ENCODE assay signal across 8 cellular contexts in genomic region chr18:77063256-77063655, GRCh38.
A peak's percentile ranks its signal among the peaks of the same experiment; 100 is the strongest.
DNase-seq lines count a peak whose midpoint lies in the region; ATAC-seq and TF ChIP-seq lines count a peak whose summit lies in the region.

No MANE protein-coding gene starts in this region.

- H3K9ac ChIP-seq in KMS-11: no peak overlapping the region; the same call in 1 of the 2 replicates

- peak overlapping the region; percentile 19 to 24 for H3K4me3 ChIP-seq in CD4-positive, alpha-beta memory T cell (ENCODE audit: low read length in 2 of 2)
- no peak overlapping the region for H3K4me3 ChIP-seq in KMS-11 (IDR thresholded peaks at IDR 0.05; ENCODE audit: insufficient read depth, low read depth, low read length)
- no peak overlapping the region for H3K4me3 ChIP-seq in fibroblast of mammary gland (ENCODE audit: control insufficient read depth, low read depth, low read length)

- peak overlapping the region; percentile 77 for H3K27ac ChIP-seq in CD4-positive, alpha-beta memory T cell (ENCODE audit: low read depth, low read length)
- peak overlapping the region; percentile 98 for H3K27ac ChIP-seq in KMS-11

- H3K27me3 ChIP-seq in CD4-positive, alpha-beta memory T cell (ENCODE audit: insufficient read depth, low read length): no peaks in the 10 kb centered on the region
- H3K27me3 ChIP-seq in KMS-11 (ENCODE audit: insufficient read depth, low read depth): no peaks in the 10 kb centered on the region

- peaks cover 10% of the 10 kb centered on the region for H3K36me3 ChIP-seq in CD4-positive, alpha-beta memory T cell (ENCODE audit: insufficient read depth, low read length)
- H3K36me3 ChIP-seq in KMS-11 (ENCODE audit: insufficient read depth): no peaks in the 10 kb centered on the region

- H3K27ac Mint-ChIP-seq in CD4-positive, alpha-beta memory T cell: peak overlapping the region; percentile 97 to 100 (median 99)
- H3K27ac Mint-ChIP-seq in activated CD4-positive, alpha-beta memory T cell treated with anti-CD3 and anti-CD28 coated beads for 36 hours: peak overlapping the region; percentile 100
- peak overlapping the region; percentile 99 for H3K27ac Mint-ChIP-seq in stimulated activated memory B cell treated with anti-CD40 and anti-IgM and Interleukin-4, amounts not matched to agents 10 μg/mL and 1 μg/mL and 100 μg/mL, for 72 hours
- H3K27ac Mint-ChIP-seq in HFFc6: no peak overlapping the region

- POLR2A ChIA-PET in CD4-positive, alpha-beta memory T cell (lab: Charles Lee; ENCODE audit: partially characterized antibody): interaction anchor here (0.7 to 15.4 kb wide), 20 partner anchors 9 to 1853 kb away, joined by 3 to 160 read pairs (median 6); partner anchors contain the start of genes MBP and TSHZ1
- POLR2A ChIA-PET in activated CD4-positive, alpha-beta memory T cell treated with anti-CD3 and anti-CD28 coated beads for 36 hours (lab: Charles Lee): interaction anchor here (0.8 to 2.5 kb wide), 9 partner anchors 9 to 69 kb away, joined by 3 to 28 read pairs (median 7); partner anchors contain the start of gene MBP

- TF ChIP-seq CTCF in KMS-11 (conservative IDR thresholded peaks at IDR 0.05; ENCODE audit: low read depth, low read length) (no peak), fibroblast of mammary gland (conservative IDR thresholded peaks at IDR 0.05; ENCODE audit: control insufficient read depth, insufficient read depth, low read depth, low read length) (no peak), HFFc6 (IDR thresholded peaks at IDR 0.05) (no peak)

- no peaks in the 10 kb centered on the region for H3K79me2 ChIP-seq in KMS-11 (ENCODE audit: insufficient read depth, low read depth)

- DNase-seq in CD4-positive, alpha-beta memory T cell: peak; percentile 74 to 89 (median 80)
- peak; percentile 94 for DNase-seq in activated CD4-positive, alpha-beta memory T cell treated with anti-CD3 and anti-CD28 coated beads for 36 hours
- peak; percentile 74 for DNase-seq in fibroblast of mammary gland (ENCODE audit: low read depth)
- DNase-seq in HFFc6: no peak
- DNase-seq in occipital lobe (lab: John Stamatoyannopoulos, UW): no peak

- no peaks in the 10 kb centered on the region for H4K20me1 ChIP-seq in KMS-11 (ENCODE audit: insufficient read depth)

- intact Hi-C loops in CD4-positive, alpha-beta memory T cell (cut with micrococcal nuclease): loop anchor here (1.0 to 10.0 kb wide), 3 partner anchors 8 to 238 kb away; partner anchors contain the start of gene ZNF236
- intact Hi-C loops in activated CD4-positive, alpha-beta memory T cell treated with anti-CD3 and anti-CD28 coated beads for 36 hours (cut with micrococcal nuclease): loop anchor here (2.0 to 10.0 kb wide), 5 partner anchors 62 to 688 kb away; no protein-coding TSS in a partner anchor

- peak overlapping the region; percentile 60 to 92 (median 81) for H3K4me3 Mint-ChIP-seq in CD4-positive, alpha-beta memory T cell
- peak overlapping the region; percentile 58 for H3K4me3 Mint-ChIP-seq in activated CD4-positive, alpha-beta memory T cell treated with anti-CD3 and anti-CD28 coated beads for 36 hours
- peak overlapping the region; percentile 41 for H3K4me3 Mint-ChIP-seq in stimulated activated memory B cell treated with anti-CD40 and anti-IgM and Interleukin-4, amounts not matched to agents 10 μg/mL and 1 μg/mL and 100 μg/mL, for 72 hours
- H3K4me3 Mint-ChIP-seq in HFFc6: no peak overlapping the region

- peak overlapping the region; percentile 48; the same call in 1 of the 2 replicates for H2AFZ ChIP-seq in KMS-11 (ENCODE audit: low read depth)

- no peaks in the 10 kb centered on the region for H3K27me3 Mint-ChIP-seq in CD4-positive, alpha-beta memory T cell
- no peaks in the 10 kb centered on the region for H3K27me3 Mint-ChIP-seq in activated CD4-positive, alpha-beta memory T cell treated with anti-CD3 and anti-CD28 coated beads for 36 hours
- no peaks in the 10 kb centered on the region for H3K27me3 Mint-ChIP-seq in stimulated activated memory B cell treated with anti-CD40 and anti-IgM and Interleukin-4, amounts not matched to agents 10 μg/mL and 1 μg/mL and 100 μg/mL, for 72 hours
- no peaks in the 10 kb centered on the region for H3K27me3 Mint-ChIP-seq in HFFc6 (ENCODE audit: insufficient read depth)

- peak; percentile 38 for ATAC-seq in GM21390 (IDR thresholded peaks at IDR 0.05; ENCODE audit: unreplicated experiment)
- ATAC-seq in stimulated activated memory B cell treated with anti-CD40 and anti-IgM and Interleukin-4, amounts not matched to agents 10 μg/mL and 1 μg/mL and 100 μg/mL, for 72 hours: peak; percentile 69

- peaks cover 98% of the 10 kb centered on the region for H3K4me1 ChIP-seq in CD4-positive, alpha-beta memory T cell (ENCODE audit: insufficient read depth, low read length)
- H3K4me1 ChIP-seq in KMS-11 (ENCODE audit: low read depth, poor library complexity, severe bottlenecking): peaks cover 52% of the 10 kb centered on the region

- peak overlapping the region; percentile 44 for H3K4me2 ChIP-seq in KMS-11

- peaks cover 0 to 2% (median 0%) of the 10 kb centered on the region in 8 donors for H3K9me3 Mint-ChIP-seq in CD4-positive, alpha-beta memory T cell
- H3K9me3 Mint-ChIP-seq in activated CD4-positive, alpha-beta memory T cell treated with anti-CD3 and anti-CD28 coated beads for 36 hours: no peaks in the 10 kb centered on the region
- H3K9me3 Mint-ChIP-seq in stimulated activated memory B cell treated with anti-CD40 and anti-IgM and Interleukin-4, amounts not matched to agents 10 μg/mL and 1 μg/mL and 100 μg/mL, for 72 hours: peaks cover 3% of the 10 kb centered on the region
- no peaks in the 10 kb centered on the region for H3K9me3 Mint-ChIP-seq in HFFc6

- H3K36me3 Mint-ChIP-seq in CD4-positive, alpha-beta memory T cell: peaks cover 34 to 48% of the 10 kb centered on the region in 2 donors
- peaks cover 42% of the 10 kb centered on the region for H3K36me3 Mint-ChIP-seq in activated CD4-positive, alpha-beta memory T cell treated with anti-CD3 and anti-CD28 coated beads for 36 hours
- peaks cover 51% of the 10 kb centered on the region for H3K36me3 Mint-ChIP-seq in stimulated activated memory B cell treated with anti-CD40 and anti-IgM and Interleukin-4, amounts not matched to agents 10 μg/mL and 1 μg/mL and 100 μg/mL, for 72 hours
- H3K36me3 Mint-ChIP-seq in HFFc6 (ENCODE audit: low read depth): peaks cover 5% of the 10 kb centered on the region; the same call in 1 of the 2 replicates

- no peaks in the 10 kb centered on the region for H3K9me3 ChIP-seq in CD4-positive, alpha-beta memory T cell (ENCODE audit: control insufficient read depth in 1 of 2, low read length in 2 of 2)

- H3K4me1 Mint-ChIP-seq in CD4-positive, alpha-beta memory T cell: peaks cover 81 to 96% (median 88%) of the 10 kb centered on the region in 4 donors
- peaks cover 91% of the 10 kb centered on the region for H3K4me1 Mint-ChIP-seq in activated CD4-positive, alpha-beta memory T cell treated with anti-CD3 and anti-CD28 coated beads for 36 hours (ENCODE audit: low read depth)
- peaks cover 77% of the 10 kb centered on the region for H3K4me1 Mint-ChIP-seq in stimulated activated memory B cell treated with anti-CD40 and anti-IgM and Interleukin-4, amounts not matched to agents 10 μg/mL and 1 μg/mL and 100 μg/mL, for 72 hours
- H3K4me1 Mint-ChIP-seq in HFFc6 (ENCODE audit: low read depth): peaks cover 71% of the 10 kb centered on the region

- CTCF ChIA-PET in CD4-positive, alpha-beta memory T cell (lab: Charles Lee; ENCODE audit: partially characterized antibody): interaction anchor here (1.0 to 3.7 kb wide), 12 partner anchors 8 to 144 kb away, joined by 3 to 23 read pairs (median 6); no protein-coding TSS in a partner anchor
- CTCF ChIA-PET in activated CD4-positive, alpha-beta memory T cell treated with anti-CD3 and anti-CD28 coated beads for 36 hours (lab: Charles Lee): interaction anchor here (0.8 to 9.9 kb wide), 8 partner anchors 9 to 148 kb away, joined by 3 to 63 read pairs (median 5); no protein-coding TSS in a partner anchor

Comparison
In these comparisons a context has a peak if more than half of its experiments do, and no peak if none do; other contexts are left out.
1. DNase-seq: peak in CD4-positive, alpha-beta memory T cell (5 of 5), activated CD4-positive, alpha-beta memory T cell treated with anti-CD3 and anti-CD28 coated beads for 36 hours (single experiment) and fibroblast of mammary gland (single experiment); none in HFFc6 (single experiment) and occipital lobe (single experiment).
2. H3K4me3 ChIP-seq: peak in CD4-positive, alpha-beta memory T cell (2 of 2); none in KMS-11 (single experiment) and fibroblast of mammary gland (single experiment).